17 cellular contexts compared by ENCODE assay signal in genomic region chr10:36026081-36026480, GRCh38.
"Had no signal": no experiment of that assay in that cellular context is flagged by ENCODE, and none has a peak within 500 bp of the region (broad histone marks: within the 10 kb centered on the region; RNA-seq: fewer than 3 reads in every experiment).

No MANE protein-coding gene starts in this region.

- H3K9me3 ChIP-seq: ascending aorta, colonic mucosa, gastroesophageal sphincter, heart left ventricle, left lung, right atrium auricular region, stomach had no signal

- H3K4me3 Mint-ChIP-seq: activated naive CD4-positive, alpha-beta T cell treated with anti-CD3 and anti-CD28 coated beads, Interleukin-2, amount 50 U/mL, for 24 hours; activated T-cell treated with anti-CD3 and anti-CD28 coated beads, Interleukin-2, amount 50 U/mL, for 72 hours; central memory CD8-positive, alpha-beta T cell had no signal

- ATAC-seq: activated T-cell treated with anti-CD3 and anti-CD28 coated beads, Interleukin-2, amount 50 U/mL, for 72 hours; gastroesophageal sphincter; heart left ventricle; left lung had no signal

- H3K27ac Mint-ChIP-seq: activated naive CD4-positive, alpha-beta T cell treated with anti-CD3 and anti-CD28 coated beads, Interleukin-2, amount 50 U/mL, for 24 hours; activated T-cell treated with anti-CD3 and anti-CD28 coated beads, Interleukin-2, amount 50 U/mL, for 72 hours; progenitor cell of endocrine pancreas had no signal

- H3K4me1 Mint-ChIP-seq: activated naive CD4-positive, alpha-beta T cell treated with anti-CD3 and anti-CD28 coated beads, Interleukin-2, amount 50 U/mL, for 24 hours; central memory CD8-positive, alpha-beta T cell had no signal

- H3K27me3 Mint-ChIP-seq: central memory CD8-positive, alpha-beta T cell; progenitor cell of endocrine pancreas had no signal

- H3K4me1 ChIP-seq: ascending aorta, colonic mucosa, gastroesophageal sphincter, left lung, stomach had no signal

- H3K4me3 ChIP-seq: ascending aorta, colonic mucosa, gastroesophageal sphincter, heart left ventricle, left lung, right atrium auricular region, stomach had no signal

- H3K27me3 ChIP-seq: ascending aorta, colonic mucosa, gastroesophageal sphincter, heart left ventricle, left lung, right atrium auricular region, stomach had no signal

- H3K27ac ChIP-seq: ascending aorta, colonic mucosa, gastroesophageal sphincter, heart left ventricle, left lung, right atrium auricular region, stomach, WERI-Rb-1 had no signal

- H3K36me3 ChIP-seq: ascending aorta, colonic mucosa, gastroesophageal sphincter, heart left ventricle, left lung, right atrium auricular region, stomach, WERI-Rb-1 had no signal

- H3K36me3 Mint-ChIP-seq: activated naive CD4-positive, alpha-beta T cell treated with anti-CD3 and anti-CD28 coated beads, Interleukin-2, amount 50 U/mL, for 24 hours had no signal

- DNase-seq: activated CD4-positive, alpha-beta T cell treated with anti-CD3 and anti-CD28 coated beads, Interleukin-2, amount 50 U/mL, for 4 hours; activated effector memory CD4-positive, alpha-beta T cell treated with anti-CD3 and anti-CD28 coated beads, Interleukin-2, amount 50 U/mL, for 16 hours; activated T-cell treated with anti-CD3 and anti-CD28 coated beads, Interleukin-2, amount 50 U/mL, for 72 hours; colonic mucosa; heart left ventricle; kidney; left lung; small intestine; stimulated activated CD4-positive, alpha-beta T cell treated with anti-CD3 and anti-CD28 coated beads, Interleukin-4, amount 100 ng/mL, for 1 hour; stomach; WERI-Rb-1 had no signal

- H3K9me3 Mint-ChIP-seq: activated naive CD4-positive, alpha-beta T cell treated with anti-CD3 and anti-CD28 coated beads, Interleukin-2, amount 50 U/mL, for 24 hours had no signal
